ENCODE assay signal across 1 cellular context in genomic region chr16:85253127-85253941, GRCh38.
A peak's percentile ranks its signal among the peaks of the same experiment; 100 is the strongest.
TF ChIP-seq lines count a peak whose summit lies in the region.

No MANE protein-coding gene starts in this region.

TF ChIP-seq in HepG2, 621 proteins besides CTCF, POLR2A, EP300 and RAD21 (continued from another document and continues in another):
- TF ChIP-seq NFAT5 (CRISPR knock-in tag; IDR thresholded peaks at IDR 0.05), result 0 out of 2 replicates have a peak, but pooled peaks have one; percentile 34
- TF ChIP-seq CENPBD1 (CRISPR knock-in tag; IDR thresholded peaks at IDR 0.05; ENCODE audit: borderline replicate concordance, low read depth), result no peak
- TF ChIP-seq ZBTB33 (CRISPR knock-in tag; IDR thresholded peaks at IDR 0.05), result peak; percentile 88
- TF ChIP-seq ZBTB44 (CRISPR knock-in tag; IDR thresholded peaks at IDR 0.05), result 0 out of 2 replicates have a peak, but pooled peaks have one; percentile 55
- peak; percentile 38; the same call in 1 of the 2 replicates for TF ChIP-seq UBTF (CRISPR knock-in tag; IDR thresholded peaks at IDR 0.05)
- peak; percentile 78 for TF ChIP-seq ZNF740 (CRISPR knock-in tag; IDR thresholded peaks at IDR 0.05)
- peak; percentile 47; the same call in 1 of the 2 replicates for TF ChIP-seq ZSCAN31 (CRISPR knock-in tag; IDR thresholded peaks at IDR 0.05; ENCODE audit: low read depth)
- TF ChIP-seq ZNF207 (IDR thresholded peaks at IDR 0.05; ENCODE audit: borderline replicate concordance), result no peak
- peak; percentile 58; the same call in 1 of the 2 replicates for TF ChIP-seq FOXO1 (CRISPR knock-in tag; IDR thresholded peaks at IDR 0.05)
- TF ChIP-seq ZNF784 (CRISPR knock-in tag; IDR thresholded peaks at IDR 0.05; ENCODE audit: borderline replicate concordance), result no peak
- TF ChIP-seq ZNF605 (CRISPR knock-in tag; IDR thresholded peaks at IDR 0.05), result peak; percentile 43; the same call in 1 of the 2 replicates
- 0 out of 2 replicates have a peak, but pooled peaks have one; percentile 51 for TF ChIP-seq ZBTB42 (CRISPR knock-in tag; IDR thresholded peaks at IDR 0.05)
- 0 out of 2 replicates have a peak, but pooled peaks have one; percentile 24 for TF ChIP-seq ZNF574 (CRISPR knock-in tag; IDR thresholded peaks at IDR 0.05)
- TF ChIP-seq NFKB2 (CRISPR knock-in tag; IDR thresholded peaks at IDR 0.05; ENCODE audit: borderline replicate concordance), result 0 out of 2 replicates have a peak, but pooled peaks have one; percentile 29
- TF ChIP-seq XRCC5 (optimal IDR thresholded peaks at IDR 0.05; ENCODE audit: low read length), result peak; percentile 93
- no peak for TF ChIP-seq ZNF382 (CRISPR knock-in tag; IDR thresholded peaks at IDR 0.05; ENCODE audit: borderline replicate concordance)
- TF ChIP-seq RBAK (CRISPR knock-in tag; IDR thresholded peaks at IDR 0.05), result no peak
- 0 out of 2 replicates have a peak, but pooled peaks have one; percentile 55 for TF ChIP-seq PCBP1 (IDR thresholded peaks at IDR 0.05; ENCODE audit: borderline replicate concordance, low read depth, low read length)
- 0 out of 2 replicates have a peak, but pooled peaks have one; percentile 44 for TF ChIP-seq HBP1 (CRISPR knock-in tag; IDR thresholded peaks at IDR 0.05; ENCODE audit: low read depth)
- TF ChIP-seq SNAPC2 (CRISPR knock-in tag; IDR thresholded peaks at IDR 0.05), result no peak
- peak; percentile 62 for TF ChIP-seq PATZ1 (CRISPR knock-in tag; IDR thresholded peaks at IDR 0.05)
- TF ChIP-seq KAT8 (CRISPR knock-in tag; IDR thresholded peaks at IDR 0.05), result no peak
- TF ChIP-seq TBX2 (CRISPR knock-in tag; IDR thresholded peaks at IDR 0.05; ENCODE audit: borderline replicate concordance), result peak; percentile 33; the same call in 1 of the 2 replicates
- TF ChIP-seq HMGXB4 (CRISPR knock-in tag; IDR thresholded peaks at IDR 0.05; ENCODE audit: borderline replicate concordance in 1 of 2, low read depth in 1 of 2), result peak; percentile 57 to 60; a peak in 2 of 4 replicates
- no peak for TF ChIP-seq NR2F1 (CRISPR knock-in tag; IDR thresholded peaks at IDR 0.05)
- TF ChIP-seq ZFP36L1 (CRISPR knock-in tag; IDR thresholded peaks at IDR 0.05), result no peak
- no peak for TF ChIP-seq ZFP41 (CRISPR knock-in tag; IDR thresholded peaks at IDR 0.05; ENCODE audit: borderline replicate concordance)
